ENCODE assay signal across 25 cellular contexts in genomic region chr2:221680548-221680947, GRCh38.
"Had no signal": no experiment of that assay in that cellular context is flagged by ENCODE, and none has a peak within 500 bp of the region (broad histone marks: within the 10 kb centered on the region; RNA-seq: fewer than 3 reads in every experiment).

No MANE protein-coding gene starts in this region.

- H3K27me3 ChIP-seq: pancreas, right lobe of liver, suprapubic skin, transverse colon, upper lobe of right lung, uterus had no signal

- H3K4me3 ChIP-seq: coronary artery, esophagus squamous epithelium, heart right ventricle, lower lobe of right lung, pancreas, right lobe of liver, suprapubic skin, transverse colon, upper lobe of right lung, uterus had no signal

- H3K36me3 ChIP-seq: esophagus squamous epithelium, heart right ventricle, lower lobe of right lung, pancreas, right lobe of liver, suprapubic skin, transverse colon, upper lobe of right lung, uterus had no signal

- ATAC-seq: heart right ventricle; left ventricle myocardium superior; lower lobe of right lung; naive thymus-derived CD8-positive, alpha-beta T cell; pancreas; right lobe of liver; stimulated activated naive CD8-positive, alpha-beta T cell treated with anti-CD3 and anti-CD28 coated beads, Interleukin-15, amount 100 ng/mL, for 72 hours; upper lobe of right lung had no signal

- DNase-seq: dermis blood vessel endothelial cell; effector memory CD4-positive, alpha-beta T cell; erythroblast; esophagus squamous epithelium; foreskin melanocyte; glutamatergic neuron; heart right ventricle; hippocampal formation; left ventricle myocardium superior; lower lobe of right lung; naive thymus-derived CD8-positive, alpha-beta T cell; nephron progenitor cell; pancreas; right lobe of liver; small intestine; stimulated activated CD4-positive, alpha-beta T cell treated with anti-CD3 and anti-CD28 coated beads, Interleukin-15, amount 100 ng/mL, for 24 hours; stimulated activated CD4-positive, alpha-beta T cell treated with anti-CD3 and anti-CD28 coated beads, Interleukin-4, amount 100 ng/mL, for 1 hour; stimulated activated CD8-positive, alpha-beta memory T cell treated with anti-CD3 and anti-CD28 coated beads, Interleukin-4, amount 100 ng/mL, for 48 hours; stimulated activated naive CD4-positive, alpha-beta T cell; stimulated activated naive CD8-positive, alpha-beta T cell treated with anti-CD3 and anti-CD28 coated beads, Interleukin-15, amount 100 ng/mL, for 72 hours; transverse colon; upper lobe of right lung; uterus had no signal
